ENCODE assay signal across 10 cellular contexts in the genomic region with DNA sequence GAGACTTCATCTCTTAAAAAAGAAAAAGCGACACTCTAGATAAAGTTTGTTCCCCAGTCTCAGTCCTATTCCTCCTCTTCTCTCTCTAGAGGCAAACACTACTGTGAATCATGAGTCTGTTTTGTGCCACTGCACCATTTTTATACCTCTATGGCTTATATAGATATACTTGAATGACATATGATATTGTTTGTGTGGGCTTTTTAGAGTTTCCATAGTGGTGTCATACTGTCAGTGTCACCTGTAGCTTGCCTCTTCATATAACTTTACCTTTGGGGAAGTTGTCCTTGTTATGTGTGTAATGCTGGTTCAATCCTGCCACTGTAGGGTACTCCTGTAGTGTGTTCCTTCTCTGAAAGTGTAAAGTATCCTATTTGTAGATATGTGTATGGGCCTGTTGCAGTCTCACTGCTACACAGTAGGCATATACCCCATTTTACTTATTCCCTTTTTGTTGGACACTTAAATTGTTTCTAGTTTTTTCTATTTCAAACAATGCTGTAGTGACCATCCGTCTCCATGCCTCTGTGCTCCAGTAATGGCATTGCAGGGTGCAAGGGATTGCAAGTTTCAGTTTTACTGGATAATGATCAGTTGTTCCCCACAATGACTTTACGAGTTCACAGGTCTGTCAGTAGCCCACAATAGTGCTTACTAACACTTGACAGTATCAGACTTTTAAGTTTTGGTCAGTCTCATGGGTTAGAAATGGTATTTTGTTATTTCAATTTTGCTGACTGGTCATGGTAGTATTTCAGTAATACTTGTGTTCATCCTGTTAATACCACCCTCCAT. TPM values are rescaled to one million over a fixed set of nuclear protein-coding genes. Genes with fewer than 3 reads are reported as not detected.
DNase-seq lines count a peak whose midpoint lies in the region; ATAC-seq, FAIRE-seq and TF ChIP-seq lines count a peak whose summit lies in the region.
"Had no signal": no experiment of that assay in that cellular context is flagged by ENCODE, and none has a peak within 500 bp of the region (broad histone marks: within the 10 kb centered on the region; RNA-seq: fewer than 3 reads in every experiment).

No MANE protein-coding gene starts in this region.

- dilution Hi-C loops in keratinocyte (cut with MboI; ENCODE audit: extremely low pct_ligation_motif_present, low sequenced_read_pairs) = no loop called here

- peaks cover 11% of the 10 kb centered on the region for H4K20me1 ChIP-seq in keratinocyte (ENCODE audit: control insufficient read depth, extremely low read depth, insufficient read depth, low read length)

- no peak for DNase-seq in activated naive CD4-positive, alpha-beta T cell treated with anti-CD3 and anti-CD28 coated beads, Interleukin-2, amount 10 ng/mL, durations not matched to agents 7 days and 5 days
- no peak for DNase-seq in activated naive CD4-positive, alpha-beta T cell (lab: John Stamatoyannopoulos, UW)
- no peak for DNase-seq in keratinocyte (ENCODE audit: low read depth, low spot score)
- no peak for DNase-seq in thoracic aorta (ENCODE audit: low spot score)
- DNase-seq in GOT3 (lab: John Stamatoyannopoulos, UW) = no peak
- no peak for DNase-seq in stimulated activated CD4-positive, alpha-beta T cell treated with anti-CD3 and anti-CD28 coated beads, Interleukin-4, amount 100 ng/mL, for 1 hour
- DNase-seq in left colon = no peak
- DNase-seq: amygdala, SHP77 treated with DMSO at 0.1 percent for 48 hours had no signal

- ATAC-seq in thoracic aorta (ENCODE audit: insufficient number of reproducible peaks, low FRiP score, low read depth) (no peak), left colon (no peak)

- peak overlapping the region; percentile 63 for H3K4me3 Mint-ChIP-seq in activated naive CD4-positive, alpha-beta T cell treated with anti-CD3 and anti-CD28 coated beads, Interleukin-2, amount 10 ng/mL, durations not matched to agents 7 days and 5 days
- peak overlapping the region; percentile 83 for H3K4me3 Mint-ChIP-seq in activated naive CD8-positive, alpha-beta T cell

- peaks cover 42% of the 10 kb centered on the region for H3K36me3 Mint-ChIP-seq in activated naive CD4-positive, alpha-beta T cell treated with anti-CD3 and anti-CD28 coated beads, Interleukin-2, amount 10 ng/mL, durations not matched to agents 7 days and 5 days
- H3K36me3 Mint-ChIP-seq in activated naive CD8-positive, alpha-beta T cell = peaks cover 12% of the 10 kb centered on the region

- H3K27me3 ChIP-seq in keratinocyte (ENCODE audit: control insufficient read depth, extremely low read depth, insufficient read depth, low read length) (no peaks in the 10 kb centered on the region), thoracic aorta (replicated peaks; ENCODE audit: insufficient read depth) (no peaks in the 10 kb centered on the region)

- peak overlapping the region; percentile 56 for H3K27ac Mint-ChIP-seq in activated naive CD4-positive, alpha-beta T cell treated with anti-CD3 and anti-CD28 coated beads, Interleukin-2, amount 10 ng/mL, durations not matched to agents 7 days and 5 days
- peak overlapping the region; percentile 94 for H3K27ac Mint-ChIP-seq in activated naive CD8-positive, alpha-beta T cell

- no peak overlapping the region for H3K9ac ChIP-seq in keratinocyte (ENCODE audit: control insufficient read depth, extremely low read depth, insufficient read depth, low read length)

- H3K27ac ChIP-seq in keratinocyte (ENCODE audit: control insufficient read depth, insufficient read depth, low read length) (no peak overlapping the region), thoracic aorta (no peak overlapping the region)

- H3K9me3 Mint-ChIP-seq in activated naive CD4-positive, alpha-beta T cell treated with anti-CD3 and anti-CD28 coated beads, Interleukin-2, amount 10 ng/mL, durations not matched to agents 7 days and 5 days = no peaks in the 10 kb centered on the region
- H3K9me3 Mint-ChIP-seq in activated naive CD8-positive, alpha-beta T cell (ENCODE audit: low read depth) = no peaks in the 10 kb centered on the region

- TF ChIP-seq CTCF in keratinocyte (optimal IDR thresholded peaks at IDR 0.05 in 1 of 3, IDR thresholded peaks at IDR 0.05 in 1 of 3, conservative IDR thresholded peaks at IDR 0.05 in 1 of 3; ENCODE audit: extremely low read depth in 1 of 3, insufficient read depth in 2 of 3, low read length in 3 of 3) (no peak), thoracic aorta (IDR thresholded peaks at IDR 0.05) (no peak)

- no peaks in the 10 kb centered on the region for H3K9me1 ChIP-seq in keratinocyte (ENCODE audit: control insufficient read depth, extremely low read depth, insufficient read depth, low read length)

- no peaks in the 10 kb centered on the region for H3K27me3 Mint-ChIP-seq in activated naive CD4-positive, alpha-beta T cell treated with anti-CD3 and anti-CD28 coated beads, Interleukin-2, amount 10 ng/mL, durations not matched to agents 7 days and 5 days
- H3K27me3 Mint-ChIP-seq in activated naive CD8-positive, alpha-beta T cell = no peaks in the 10 kb centered on the region

- H3K4me3 ChIP-seq in keratinocyte (ENCODE audit: control insufficient read depth in 2 of 3, extremely low read depth in 1 of 3, insufficient read depth in 2 of 3, low read depth in 1 of 3, low read length in 3 of 3) = peak overlapping the region in 2 of 3 experiments; percentile 12 to 79
- peak overlapping the region; percentile 72 for H3K4me3 ChIP-seq in thoracic aorta

- H3K9me3 ChIP-seq in keratinocyte (ENCODE audit: control insufficient read depth, low read depth, low read length) = no peaks in the 10 kb centered on the region
- H3K9me3 ChIP-seq in thoracic aorta = no peaks in the 10 kb centered on the region

- peaks cover 3 to 18% of the 10 kb centered on the region in 2 experiments for H3K36me3 ChIP-seq in keratinocyte (ENCODE audit: control insufficient read depth in 2 of 2, extremely low read depth in 1 of 2, insufficient read depth in 2 of 2, low read length in 2 of 2)
- H3K36me3 ChIP-seq in thoracic aorta = peaks cover 7% of the 10 kb centered on the region

- CTCF ChIA-PET in activated naive CD4-positive, alpha-beta T cell treated with anti-CD3 and anti-CD28 coated beads, Interleukin-2, amount 10 ng/mL, durations not matched to agents 7 days and 5 days (lab: Charles Lee) = interaction anchor here (1.2 to 2.3 kb wide), 7 partner anchors 18 to 495 kb away, joined by 3 to 14 read pairs (median 4); no protein-coding TSS in a partner anchor

- no peak overlapping the region for H2AFZ ChIP-seq in keratinocyte (ENCODE audit: control insufficient read depth, low read length)

- FAIRE-seq in keratinocyte (lab: Jason Lieb, UNC) = no peak

- peaks cover 66% of the 10 kb centered on the region for H3K4me1 Mint-ChIP-seq in activated naive CD4-positive, alpha-beta T cell treated with anti-CD3 and anti-CD28 coated beads, Interleukin-2, amount 10 ng/mL, durations not matched to agents 7 days and 5 days
- H3K4me1 Mint-ChIP-seq in activated naive CD8-positive, alpha-beta T cell (ENCODE audit: low read depth) = peaks cover 82% of the 10 kb centered on the region

- intact Hi-C loops in left colon (cut with DNase I, micrococcal nuclease) = no loop called here

- peaks cover 36% of the 10 kb centered on the region for H3K4me1 ChIP-seq in keratinocyte (ENCODE audit: control insufficient read depth, extremely low read depth, insufficient read depth, low read length)
- peaks cover 35 to 60% of the 10 kb centered on the region in 2 donors for H3K4me1 ChIP-seq in thoracic aorta (ENCODE audit: control insufficient read depth in 1 of 2, low read depth in 2 of 2)

- H3K4me2 ChIP-seq in keratinocyte (ENCODE audit: control insufficient read depth, extremely low read depth, insufficient read depth, low read depth, low read length) = peak overlapping the region; percentile 97

- H3K79me2 ChIP-seq in keratinocyte (ENCODE audit: control insufficient read depth, insufficient read depth, low read length) = peaks cover 53% of the 10 kb centered on the region

RNA-seq across cellular contexts. Expression of a gene that starts 2.7 kb away (rescaled TPM):
- 97.3 to 124 TPM (median 115 TPM) in 3 replicates for polyA plus RNA-seq in keratinocyte
- polyA plus RNA-seq in keratinocyte (2011; ENCODE audit: low read depth) = 80.2 TPM
- 84.1 and 131 TPM in 2 replicates for polyA plus RNA-seq in keratinocyte (2011; cell fraction: cytosol; rRNA removed)
- polyA plus RNA-seq in keratinocyte (2011; cell fraction: nucleus; rRNA removed) = 97.5 and 103 TPM in 2 replicates
- polyA plus RNA-seq in keratinocyte (2012; ENCODE audit: low replicate concordance) = 58.7 and 113 TPM in 2 replicates
- polyA minus RNA-seq in keratinocyte = 72.7 to 98.4 TPM (median 93.8 TPM) in 3 replicates
- polyA minus RNA-seq in keratinocyte (2011; cell fraction: cytosol; rRNA and poly(A)+ RNA removed) = 74.4 TPM
- 32.7 and 42.4 TPM in 2 replicates for polyA minus RNA-seq in keratinocyte (2011; cell fraction: nucleus; rRNA and poly(A)+ RNA removed)
- total RNA-seq in thoracic aorta = 100 to 1,000 TPM; 125 to 126 TPM
- 10 to 100 TPM; 63.2 to 77.3 TPM for total RNA-seq in left colon

RNA-seq across cellular contexts. Expression of a gene that starts 33.3 kb away (rescaled TPM):
- polyA plus RNA-seq in keratinocyte = not detected in 3 replicates
- not detected for polyA plus RNA-seq in keratinocyte (2011; ENCODE audit: low read depth)
- 0.21 and 0.33 TPM in 2 replicates for polyA plus RNA-seq in keratinocyte (2011; cell fraction: cytosol; rRNA removed)
- not detected in 2 replicates for polyA plus RNA-seq in keratinocyte (2011; cell fraction: nucleus; rRNA removed)
- not detected in 2 replicates for polyA plus RNA-seq in keratinocyte (2012; ENCODE audit: low replicate concordance)
- not detected in 3 replicates for polyA minus RNA-seq in keratinocyte
- polyA minus RNA-seq in keratinocyte (2011; cell fraction: cytosol; rRNA and poly(A)+ RNA removed) = not detected
- polyA minus RNA-seq in keratinocyte (2011; cell fraction: nucleus; rRNA and poly(A)+ RNA removed) = not detected in 2 replicates
- total RNA-seq in thoracic aorta (1 to 10 TPM; 4.7 to 8.4 TPM), left colon (1 to 10 TPM; 1.0 to 7.4 TPM)
